24 cellular contexts compared by ENCODE assay signal in the genomic region with DNA sequence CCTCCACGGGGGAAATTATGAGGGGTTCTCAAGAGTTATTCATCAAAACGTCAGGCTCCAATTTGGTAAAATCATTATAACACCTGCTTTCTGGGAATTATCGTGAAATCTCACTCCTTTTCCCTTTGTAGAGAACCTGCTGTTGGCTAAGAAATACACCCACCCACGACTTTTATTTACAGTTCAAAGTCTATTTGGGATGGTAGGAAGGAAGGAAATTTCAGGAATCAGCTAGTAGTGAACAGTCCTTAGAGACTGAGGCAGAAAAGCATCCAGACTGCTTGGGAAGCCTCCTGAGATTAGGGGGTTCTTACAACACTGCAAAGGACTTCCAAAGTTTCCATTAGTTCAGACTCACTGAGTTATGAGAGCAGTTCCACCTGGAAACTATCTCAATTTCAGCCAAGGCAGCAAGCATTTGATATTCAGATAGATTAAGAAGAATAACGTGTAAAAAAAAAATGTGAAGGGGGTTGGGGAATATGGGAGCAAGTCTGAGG.
"Had no signal": no experiment of that assay in that cellular context is flagged by ENCODE, and none has a peak within 500 bp of the region (broad histone marks: within the 10 kb centered on the region; RNA-seq: fewer than 3 reads in every experiment).

No MANE protein-coding gene starts in this region.

- H3K4me3 Mint-ChIP-seq: activated CD4-positive, alpha-beta memory T cell treated with anti-CD3 and anti-CD28 coated beads for 36 hours; activated CD4-positive, alpha-beta T cell treated with anti-CD3 and anti-CD28 coated beads, Interleukin-2, amount 10 ng/mL, durations not matched to agents 7 days and 5 days; activated naive CD4-positive, alpha-beta T cell treated with anti-CD3 and anti-CD28 coated beads, Interleukin-2, amount 10 ng/mL, durations not matched to agents 7 days and 5 days; activated naive CD8-positive, alpha-beta T cell treated with anti-CD3 and anti-CD28 coated beads for 36 hours; activated T-cell treated with anti-CD3 and anti-CD28 coated beads, Interleukin-2, amount 50 U/mL, for 72 hours had no signal

- H3K9me3 Mint-ChIP-seq: activated CD4-positive, alpha-beta memory T cell treated with anti-CD3 and anti-CD28 coated beads for 36 hours; activated CD4-positive, alpha-beta T cell treated with anti-CD3 and anti-CD28 coated beads, Interleukin-2, amount 10 ng/mL, durations not matched to agents 7 days and 5 days; activated naive CD4-positive, alpha-beta T cell treated with anti-CD3 and anti-CD28 coated beads, Interleukin-2, amount 10 ng/mL, durations not matched to agents 7 days and 5 days; activated naive CD8-positive, alpha-beta T cell treated with anti-CD3 and anti-CD28 coated beads for 36 hours; activated T-cell treated with anti-CD3 and anti-CD28 coated beads, Interleukin-2, amount 50 U/mL, for 72 hours; activated T-helper 2 cell treated with anti-CD3 and anti-CD28 coated beads, Interferon-gamma antibody, Interleukin-2, Interleukin-4, amounts not matched to agents 10 μg/mL and 5 μg/mL and 100 μg/mL, durations not matched to agents 14 hours and 24 hours and 36 hours had no signal

- ATAC-seq: activated T-cell treated with anti-CD3 and anti-CD28 coated beads, Interleukin-2, amount 50 U/mL, for 72 hours had no signal

- H3K4me2 ChIP-seq: KMS-11, SK-N-SH had no signal

- H3K27ac Mint-ChIP-seq: activated CD4-positive, alpha-beta memory T cell treated with anti-CD3 and anti-CD28 coated beads for 36 hours; activated CD4-positive, alpha-beta T cell treated with anti-CD3 and anti-CD28 coated beads, Interleukin-2, amount 10 ng/mL, durations not matched to agents 7 days and 5 days; activated naive CD4-positive, alpha-beta T cell treated with anti-CD3 and anti-CD28 coated beads, Interleukin-2, amount 10 ng/mL, durations not matched to agents 7 days and 5 days; activated naive CD8-positive, alpha-beta T cell treated with anti-CD3 and anti-CD28 coated beads for 36 hours; activated T-cell treated with anti-CD3 and anti-CD28 coated beads, Interleukin-2, amount 50 U/mL, for 72 hours; activated T-helper 2 cell treated with anti-CD3 and anti-CD28 coated beads, Interferon-gamma antibody, Interleukin-2, Interleukin-4, amounts not matched to agents 10 μg/mL and 5 μg/mL and 100 μg/mL, durations not matched to agents 14 hours and 24 hours and 36 hours had no signal

- H3K36me3 ChIP-seq: MG63, SJCRH30 had no signal

- H3K27me3 ChIP-seq: MG63 had no signal

- H3K9me2 ChIP-seq: SK-N-SH had no signal

- H3K4me1 Mint-ChIP-seq: activated CD4-positive, alpha-beta T cell treated with anti-CD3 and anti-CD28 coated beads, Interleukin-2, amount 10 ng/mL, durations not matched to agents 7 days and 5 days; activated naive CD4-positive, alpha-beta T cell treated with anti-CD3 and anti-CD28 coated beads, Interleukin-2, amount 10 ng/mL, durations not matched to agents 7 days and 5 days; activated naive CD8-positive, alpha-beta T cell treated with anti-CD3 and anti-CD28 coated beads for 36 hours had no signal

- H3K36me3 Mint-ChIP-seq: activated CD4-positive, alpha-beta memory T cell treated with anti-CD3 and anti-CD28 coated beads for 36 hours; activated naive CD4-positive, alpha-beta T cell treated with anti-CD3 and anti-CD28 coated beads, Interleukin-2, amount 10 ng/mL, durations not matched to agents 7 days and 5 days; activated naive CD8-positive, alpha-beta T cell treated with anti-CD3 and anti-CD28 coated beads for 36 hours had no signal

- DNase-seq: activated CD4-positive, alpha-beta memory T cell treated with anti-CD3 and anti-CD28 coated beads for 36 hours; activated CD4-positive, alpha-beta T cell treated with anti-CD3 and anti-CD28 coated beads, Interleukin-2, amount 10 ng/mL, durations not matched to agents 7 days and 5 days; activated CD4-positive, CD25-positive, alpha-beta regulatory T cell; activated gamma-delta T cell treated with Interleukin-2 at 50 U/mL for 16 hours; activated naive CD4-positive, alpha-beta T cell treated with anti-CD3 and anti-CD28 coated beads, Interleukin-2, amount 10 ng/mL, durations not matched to agents 7 days and 5 days; activated naive CD8-positive, alpha-beta T cell treated with anti-CD3 and anti-CD28 coated beads for 36 hours; activated T-cell treated with anti-CD3 and anti-CD28 coated beads, Interleukin-2, amount 50 U/mL, for 72 hours; MG63; MV-4-11; NCI-H1092 treated with DMSO at 0.1 percent for 48 hours; NCI-H1417 treated with DMSO at 0.1 percent for 48 hours; NCI-H1694; NCI-H2029; NCI-H2107; NCI-H345; NCI-H510A; NCI-H526 treated with DMSO at 0.1 percent for 48 hours; NCI-H82; SJCRH30; SK-N-SH; T-helper 1 cell had no signal

- H3K4me1 ChIP-seq: SJCRH30 had no signal

- H3K9ac ChIP-seq: KMS-11, SK-N-SH had no signal

- H3K4me3 ChIP-seq: MG63, SJCRH30 had no signal

- H3K9me3 ChIP-seq: MG63, SJCRH30, SK-N-SH had no signal

- H3K27ac ChIP-seq: KMS-11, SJCRH30, VCaP had no signal
